Comparison of ENCODE assay signal across 3 cellular contexts in genomic region chr16:20568404-20568803, GRCh38.
TF ChIP-seq lines count a peak whose summit lies in the region.

No MANE protein-coding gene starts in this region.

TF ChIP-seq in liver, 16 proteins besides CTCF, POLR2A, EP300 and RAD21:
- TF ChIP-seq ZBTB33 (IDR thresholded peaks at IDR 0.05) (peak; percentile 43), SP1 (IDR thresholded peaks at IDR 0.05) (no peak), RXRA (IDR thresholded peaks at IDR 0.05) (peak in 1 of 2 donors; percentile 9)

TF ChIP-seq in HepG2, 621 proteins besides CTCF, POLR2A, EP300 and RAD21:
- TF ChIP-seq CBX5 (CRISPR knock-in tag; IDR thresholded peaks at IDR 0.05; ENCODE audit: borderline replicate concordance): no peak
- no peak for TF ChIP-seq ZBTB43 (CRISPR knock-in tag; conservative IDR thresholded peaks at IDR 0.05)
- no peak for TF ChIP-seq ZNF10 (CRISPR knock-in tag; IDR thresholded peaks at IDR 0.05; ENCODE audit: borderline replicate concordance, low read depth)
- TF ChIP-seq ZNF225 (CRISPR knock-in tag; IDR thresholded peaks at IDR 0.05): no peak

TF ChIP-seq in K562, 482 proteins besides CTCF, POLR2A, EP300 and RAD21:
- TF ChIP-seq ZNF584 (CRISPR knock-in tag; IDR thresholded peaks at IDR 0.05; ENCODE audit: low read depth): no peak
- TF ChIP-seq THRA (IDR thresholded peaks at IDR 0.05): no peak
- TF ChIP-seq PKNOX1 (IDR thresholded peaks at IDR 0.05): 0 out of 2 replicates have a peak, but pooled peaks have one; percentile 28
- TF ChIP-seq CCNT2 (IDR thresholded peaks at IDR 0.05; ENCODE audit: borderline replicate concordance, extremely low read depth, insufficient read length, low read depth, low read length): no peak
- TF ChIP-seq OTX1 (CRISPR knock-in tag; IDR thresholded peaks at IDR 0.05): no peak
- TF ChIP-seq HNRNPK (IDR thresholded peaks at IDR 0.05; ENCODE audit: low read depth, low read length, poor library complexity, severe bottlenecking): no peak
- no peak for TF ChIP-seq THAP7 (CRISPR knock-in tag; IDR thresholded peaks at IDR 0.05)
- no peak for TF ChIP-seq TCF15 (CRISPR knock-in tag; IDR thresholded peaks at IDR 0.05)
